In genomic region chr2:119490106-119490505, GRCh38 we compare ENCODE assay signal across 3 cellular contexts.
TF ChIP-seq lines count a peak whose summit lies in the region.

No MANE protein-coding gene starts in this region.

TF ChIP-seq in A549, 52 proteins besides CTCF, POLR2A, EP300 and RAD21:
- TF ChIP-seq RFX5 (IDR thresholded peaks at IDR 0.05) (no peak), NPAS2 (CRISPR knock-in tag; IDR thresholded peaks at IDR 0.05; ENCODE audit: borderline replicate concordance) (no peak), HOXB13 (CRISPR knock-in tag; IDR thresholded peaks at IDR 0.05; ENCODE audit: low read depth) (no peak), ZSCAN20 (CRISPR knock-in tag; IDR thresholded peaks at IDR 0.05) (no peak), SMC3 (IDR thresholded peaks at IDR 0.05) (no peak), FOSL2 (IDR thresholded peaks at IDR 0.05) (no peak), FOSL2 (CRISPR knock-in tag; IDR thresholded peaks at IDR 0.05) (no peak), CHD4 (IDR thresholded peaks at IDR 0.05; ENCODE audit: borderline replicate concordance) (no peak), FOXS1 (CRISPR knock-in tag; IDR thresholded peaks at IDR 0.05) (no peak), EHF (CRISPR knock-in tag; IDR thresholded peaks at IDR 0.05) (no peak), HDAC2 (IDR thresholded peaks at IDR 0.05) (no peak)

TF ChIP-seq in H1, 55 proteins besides CTCF, POLR2A, EP300 and RAD21:
- TF ChIP-seq ATF3 (IDR thresholded peaks at IDR 0.05; ENCODE audit: insufficient read depth, low read depth, low read length) (no peak), TAF7 (optimal IDR thresholded peaks at IDR 0.05; ENCODE audit: borderline replicate concordance, low read depth, low read length) (no peak), TCF12 (IDR thresholded peaks at IDR 0.05; ENCODE audit: low read depth, low read length) (no peak)

TF ChIP-seq in GM12891, 5 proteins besides CTCF, POLR2A, EP300 and RAD21:
- TF ChIP-seq POLR2AphosphoS5 (IDR thresholded peaks at IDR 0.05; ENCODE audit: low read depth, low read length), result no peak
- no peak for TF ChIP-seq PAX5 (IDR thresholded peaks at IDR 0.05; ENCODE audit: insufficient read depth, low read length, severe bottlenecking)
- no peak for TF ChIP-seq TAF1 (IDR thresholded peaks at IDR 0.05; ENCODE audit: low read depth, low read length)
- no peak for TF ChIP-seq POU2F2 (IDR thresholded peaks at IDR 0.05; ENCODE audit: low read depth, low read length)
- TF ChIP-seq SPI1 (IDR thresholded peaks at IDR 0.05; ENCODE audit: low read depth, low read length), result no peak
TF ChIP-seq in GM12891: peak in this region for 0.
